ENCODE assay signal across 25 cellular contexts in genomic region chr12:26172013-26172412, GRCh38. TPM values are rescaled to one million over a fixed set of nuclear protein-coding genes. Genes with fewer than 3 reads are reported as not detected.
"Had no signal": no experiment of that assay in that cellular context is flagged by ENCODE, and none has a peak within 500 bp of the region (broad histone marks: within the 10 kb centered on the region; RNA-seq: fewer than 3 reads in every experiment).

No MANE protein-coding gene starts in this region.

- FAIRE-seq: islet of Langerhans, urothelium cell line had no signal

- H3K27me3 ChIP-seq: left lung, right atrium auricular region, suprapubic skin, tibial artery, upper lobe of right lung had no signal

- H3K79me2 ChIP-seq: parathyroid adenoma had no signal

- H3K4me1 ChIP-seq: left lung, lower lobe of right lung, parathyroid adenoma, right atrium auricular region, tibial artery, upper lobe of right lung had no signal

- H2AFZ ChIP-seq: parathyroid adenoma had no signal

- H3K9me3 ChIP-seq: left lung, lower lobe of right lung, right atrium auricular region, suprapubic skin, thoracic aorta, tibial artery, upper lobe of right lung had no signal

- DNase-seq: immature natural killer cell; kidney; left colon; left lung; lower lobe of right lung; mammary epithelial cell; mesenchymal stem cell; naive thymus-derived CD8-positive, alpha-beta T cell; nucleus accumbens; stimulated activated CD4-positive, alpha-beta T cell treated with anti-CD3 and anti-CD28 coated beads, Interleukin-12 subunit alpha, Interleukin-12 subunit beta, amount 100 ng/mL, for 4 hours; stimulated activated CD4-positive, alpha-beta T cell treated with anti-CD3 and anti-CD28 coated beads, Interleukin-15, amount 100 ng/mL, for 24 hours; stimulated activated CD4-positive, alpha-beta T cell treated with anti-CD3 and anti-CD28 coated beads, Interleukin-4, amount 100 ng/mL, for 24 hours; stimulated activated naive CD4-positive, alpha-beta T cell; tibial artery; trophoblast cell; upper lobe of right lung had no signal

- H3K36me3 ChIP-seq: left lung, lower lobe of right lung, right atrium auricular region, suprapubic skin, thoracic aorta, tibial artery, upper lobe of right lung had no signal

- H3K4me3 ChIP-seq: left lung, lower lobe of right lung, right atrium auricular region, skin epidermis, suprapubic skin, thoracic aorta, tibial artery, upper lobe of right lung had no signal

- ATAC-seq: left colon; left lung; lower lobe of right lung; naive thymus-derived CD8-positive, alpha-beta T cell; sciatic nerve; stimulated activated effector memory CD8-positive, alpha-beta T cell treated with anti-CD3 and anti-CD28 coated beads, Interleukin-12 subunit alpha, Interleukin-12 subunit beta, amount 100 ng/mL, for 72 hours; upper lobe of right lung had no signal

- H3K27ac ChIP-seq: left lung, lower lobe of right lung, parathyroid adenoma, right atrium auricular region, skin epidermis, suprapubic skin, thoracic aorta, tibial artery, upper lobe of right lung had no signal

- H3K9ac ChIP-seq: parathyroid adenoma had no signal

RNA-seq across cellular contexts. Expression of gene SSPN, which starts 23.4 kb away (rescaled TPM):
- polyA plus RNA-seq: immature natural killer cell; naive thymus-derived CD8-positive, alpha-beta T cell had no signal

RNA-seq across cellular contexts. Expression of gene BHLHE41, which starts 47.2 kb away (rescaled TPM):
- polyA plus RNA-seq: immature natural killer cell had no signal
